8 cellular contexts compared by ENCODE assay signal in the genomic region with DNA sequence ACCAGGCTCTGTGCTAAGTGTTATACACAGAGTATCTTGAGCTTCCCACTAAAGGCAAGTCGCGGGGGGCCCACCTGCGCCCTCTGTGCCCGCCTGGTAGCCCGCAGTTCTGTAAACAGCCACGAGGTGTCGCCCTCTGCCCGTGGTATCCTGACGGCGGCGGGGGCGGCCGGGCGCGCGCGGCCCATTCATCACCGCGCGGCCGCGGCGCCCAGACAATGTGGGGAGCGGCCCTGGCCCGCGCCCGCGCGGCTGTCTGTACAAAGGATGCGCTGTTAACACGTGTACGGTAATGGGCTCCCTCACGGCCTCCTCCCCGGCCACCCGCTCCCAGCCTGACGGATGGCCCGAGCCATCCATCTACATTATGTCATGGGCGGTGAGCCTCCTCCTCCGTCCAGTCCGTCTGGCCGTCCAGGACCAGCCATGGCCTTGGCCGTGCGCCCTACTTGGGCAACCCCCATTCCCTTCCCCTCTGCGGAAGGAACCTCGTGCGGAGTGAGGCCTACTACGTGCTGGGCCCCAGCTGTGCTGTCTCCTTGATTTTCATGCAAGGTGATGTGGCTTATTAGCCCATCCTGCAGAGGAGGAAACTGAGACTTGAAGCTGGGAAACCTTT.
DNase-seq lines count a peak whose midpoint lies in the region; ATAC-seq and TF ChIP-seq lines count a peak whose summit lies in the region.

No MANE protein-coding gene starts in this region.

- H3K36me3 ChIP-seq in muscle layer of duodenum (ENCODE audit: control insufficient read depth in 1 of 2, insufficient read depth in 2 of 2, low read length in 2 of 2) = no peaks in the 10 kb centered on the region

- no peaks in the 10 kb centered on the region for H3K4me1 ChIP-seq in muscle layer of duodenum (ENCODE audit: control insufficient read depth in 1 of 2, insufficient read depth in 2 of 2, low read length in 2 of 2)

- peak; percentile 77 for DNase-seq in Daoy (ENCODE audit: low read depth)
- peak; percentile 38 for DNase-seq in NB4 (ENCODE audit: low read depth)
- DNase-seq in activated CD8-positive, alpha-beta memory T cell treated with anti-CD3 and anti-CD28 coated beads for 24 hours = peak; percentile 75
- DNase-seq in stimulated activated naive CD8-positive, alpha-beta T cell treated with anti-CD3 and anti-CD28 coated beads, Interleukin-15, Interleukin-2, amounts not matched to agents 100 U/mL and 50 U/mL, for 24 hours = peak; percentile 83

- H3K4me3 ChIP-seq in NB4 (ENCODE audit: low read depth, low read length) = no peak overlapping the region
- peak overlapping the region; percentile 37 to 46 for H3K4me3 ChIP-seq in muscle layer of duodenum (ENCODE audit: low read depth in 1 of 2, low read length in 2 of 2)

- ATAC-seq in esophagus mucosa (peak; percentile 89), GM21576 (IDR thresholded peaks at IDR 0.05; ENCODE audit: unreplicated experiment) (no peak), GM19351 (IDR thresholded peaks at IDR 0.05; ENCODE audit: unreplicated experiment) (no peak)
- peak; percentile 68 for ATAC-seq in stimulated activated naive CD8-positive, alpha-beta T cell treated with anti-CD3 and anti-CD28 coated beads, Interleukin-15, Interleukin-2, amounts not matched to agents 100 U/mL and 50 U/mL, for 24 hours

- H3K27me3 ChIP-seq in muscle layer of duodenum (ENCODE audit: low read depth, low read length) = no peaks in the 10 kb centered on the region

- H3K27ac ChIP-seq in muscle layer of duodenum (ENCODE audit: low read length) = no peak overlapping the region

- TF ChIP-seq CTCF in NB4 (IDR thresholded peaks at IDR 0.05; ENCODE audit: low read depth, low read length) = peak; percentile 38

- H3K9me3 ChIP-seq in muscle layer of duodenum (ENCODE audit: control insufficient read depth in 1 of 2, low read length in 2 of 2) = no peaks in the 10 kb centered on the region

- no peak for TF ChIP-seq POLR2A in NB4 (IDR thresholded peaks at IDR 0.05; ENCODE audit: extremely low read depth, insufficient read length)

Comparison
In these comparisons a context has a peak if more than half of its experiments do, and no peak if none do; other contexts are left out.
1. ATAC-seq: peak in esophagus mucosa (single experiment) and stimulated activated naive CD8-positive, alpha-beta T cell treated with anti-CD3 and anti-CD28 coated beads, Interleukin-15, Interleukin-2, amounts not matched to agents 100 U/mL and 50 U/mL, for 24 hours (single experiment); none in GM21576 (single experiment) and GM19351 (single experiment).
2. Peak in every context shown above with its lines, with median percentiles within 50 percentile points of each other: DNase-seq.